1 cellular context compared by ENCODE assay signal in the genomic region with DNA sequence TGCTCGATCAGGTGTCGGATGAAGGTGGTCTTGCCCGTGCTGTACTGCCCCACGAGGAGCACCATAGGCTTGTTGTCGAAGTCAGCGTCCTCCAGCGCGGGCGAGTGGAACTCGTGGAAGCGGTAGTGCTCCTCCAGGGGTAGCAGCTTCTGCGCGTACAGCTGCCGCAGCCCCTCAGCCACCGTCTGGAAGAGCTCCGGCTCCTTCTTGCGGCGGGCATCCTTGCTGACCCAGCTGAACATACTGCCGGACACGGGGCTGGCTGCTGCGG.
TF ChIP-seq lines count a peak whose summit lies in the region.

No MANE protein-coding gene starts in this region.

TF ChIP-seq in HepG2, 621 proteins besides CTCF, POLR2A, EP300 and RAD21 (continued from another document and continues in another):
- no peak for TF ChIP-seq RORA (CRISPR knock-in tag; IDR thresholded peaks at IDR 0.05)
- TF ChIP-seq, protein P1, sequence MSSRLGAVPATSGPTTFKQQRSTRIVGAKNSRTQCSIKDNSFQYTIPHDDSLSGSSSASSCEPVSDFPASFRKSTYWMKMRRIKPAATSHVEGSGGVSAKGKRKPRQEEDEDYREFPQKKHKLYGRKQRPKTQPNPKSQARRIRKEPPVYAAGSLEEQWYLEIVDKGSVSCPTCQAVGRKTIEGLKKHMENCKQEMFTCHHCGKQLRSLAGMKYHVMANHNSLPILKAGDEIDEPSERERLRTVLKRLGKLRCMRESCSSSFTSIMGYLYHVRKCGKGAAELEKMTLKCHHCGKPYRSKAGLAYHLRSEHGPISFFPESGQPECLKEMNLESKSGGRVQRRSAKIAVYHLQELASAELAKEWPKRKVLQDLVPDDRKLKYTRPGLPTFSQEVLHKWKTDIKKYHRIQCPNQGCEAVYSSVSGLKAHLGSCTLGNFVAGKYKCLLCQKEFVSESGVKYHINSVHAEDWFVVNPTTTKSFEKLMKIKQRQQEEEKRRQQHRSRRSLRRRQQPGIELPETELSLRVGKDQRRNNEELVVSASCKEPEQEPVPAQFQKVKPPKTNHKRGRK (CRISPR knock-in tag; IDR thresholded peaks at IDR 0.05), result no peak
- TF ChIP-seq ARHGAP35 (CRISPR knock-in tag; IDR thresholded peaks at IDR 0.05; ENCODE audit: borderline replicate concordance), result no peak
- TF ChIP-seq PCBP1 (IDR thresholded peaks at IDR 0.05; ENCODE audit: borderline replicate concordance, low read depth, low read length), result 0 out of 2 replicates have a peak, but pooled peaks have one; percentile 45
- TF ChIP-seq AKAP8 (CRISPR knock-in tag; IDR thresholded peaks at IDR 0.05), result no peak; the same call in 1 of the 2 replicates
- TF ChIP-seq NBN (conservative IDR thresholded peaks at IDR 0.05), result no peak
- no peak for TF ChIP-seq FOXJ3 (CRISPR knock-in tag; IDR thresholded peaks at IDR 0.05; ENCODE audit: borderline replicate concordance)
- TF ChIP-seq, protein P2, sequence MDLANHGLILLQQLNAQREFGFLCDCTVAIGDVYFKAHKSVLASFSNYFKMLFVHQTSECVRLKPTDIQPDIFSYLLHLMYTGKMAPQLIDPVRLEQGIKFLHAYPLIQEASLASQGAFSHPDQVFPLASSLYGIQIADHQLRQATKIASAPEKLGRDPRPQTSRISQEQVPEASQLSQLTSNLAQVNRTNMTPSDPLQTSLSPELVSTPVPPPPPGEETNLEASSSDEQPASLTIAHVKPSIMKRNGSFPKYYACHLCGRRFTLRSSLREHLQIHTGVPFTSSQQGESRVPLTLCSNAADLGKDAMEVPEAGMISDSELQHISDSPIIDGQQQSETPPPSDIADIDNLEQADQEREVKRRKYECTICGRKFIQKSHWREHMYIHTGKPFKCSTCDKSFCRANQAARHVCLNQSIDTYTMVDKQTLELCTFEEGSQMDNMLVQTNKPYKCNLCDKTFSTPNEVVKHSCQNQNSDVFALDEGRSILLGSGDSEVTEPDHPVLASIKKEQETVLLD (CRISPR knock-in tag; IDR thresholded peaks at IDR 0.05; ENCODE audit: low read depth), result no peak
- TF ChIP-seq HMG20A (CRISPR knock-in tag; IDR thresholded peaks at IDR 0.05; ENCODE audit: borderline replicate concordance), result no peak
- no peak for TF ChIP-seq REL (CRISPR knock-in tag; conservative IDR thresholded peaks at IDR 0.05)
- TF ChIP-seq ZNF350 (CRISPR knock-in tag; IDR thresholded peaks at IDR 0.05; ENCODE audit: borderline replicate concordance, low read depth), result no peak; the same call in 1 of the 2 replicates
- no peak for TF ChIP-seq ZNF543 (CRISPR knock-in tag; IDR thresholded peaks at IDR 0.05)
- TF ChIP-seq, protein P3, sequence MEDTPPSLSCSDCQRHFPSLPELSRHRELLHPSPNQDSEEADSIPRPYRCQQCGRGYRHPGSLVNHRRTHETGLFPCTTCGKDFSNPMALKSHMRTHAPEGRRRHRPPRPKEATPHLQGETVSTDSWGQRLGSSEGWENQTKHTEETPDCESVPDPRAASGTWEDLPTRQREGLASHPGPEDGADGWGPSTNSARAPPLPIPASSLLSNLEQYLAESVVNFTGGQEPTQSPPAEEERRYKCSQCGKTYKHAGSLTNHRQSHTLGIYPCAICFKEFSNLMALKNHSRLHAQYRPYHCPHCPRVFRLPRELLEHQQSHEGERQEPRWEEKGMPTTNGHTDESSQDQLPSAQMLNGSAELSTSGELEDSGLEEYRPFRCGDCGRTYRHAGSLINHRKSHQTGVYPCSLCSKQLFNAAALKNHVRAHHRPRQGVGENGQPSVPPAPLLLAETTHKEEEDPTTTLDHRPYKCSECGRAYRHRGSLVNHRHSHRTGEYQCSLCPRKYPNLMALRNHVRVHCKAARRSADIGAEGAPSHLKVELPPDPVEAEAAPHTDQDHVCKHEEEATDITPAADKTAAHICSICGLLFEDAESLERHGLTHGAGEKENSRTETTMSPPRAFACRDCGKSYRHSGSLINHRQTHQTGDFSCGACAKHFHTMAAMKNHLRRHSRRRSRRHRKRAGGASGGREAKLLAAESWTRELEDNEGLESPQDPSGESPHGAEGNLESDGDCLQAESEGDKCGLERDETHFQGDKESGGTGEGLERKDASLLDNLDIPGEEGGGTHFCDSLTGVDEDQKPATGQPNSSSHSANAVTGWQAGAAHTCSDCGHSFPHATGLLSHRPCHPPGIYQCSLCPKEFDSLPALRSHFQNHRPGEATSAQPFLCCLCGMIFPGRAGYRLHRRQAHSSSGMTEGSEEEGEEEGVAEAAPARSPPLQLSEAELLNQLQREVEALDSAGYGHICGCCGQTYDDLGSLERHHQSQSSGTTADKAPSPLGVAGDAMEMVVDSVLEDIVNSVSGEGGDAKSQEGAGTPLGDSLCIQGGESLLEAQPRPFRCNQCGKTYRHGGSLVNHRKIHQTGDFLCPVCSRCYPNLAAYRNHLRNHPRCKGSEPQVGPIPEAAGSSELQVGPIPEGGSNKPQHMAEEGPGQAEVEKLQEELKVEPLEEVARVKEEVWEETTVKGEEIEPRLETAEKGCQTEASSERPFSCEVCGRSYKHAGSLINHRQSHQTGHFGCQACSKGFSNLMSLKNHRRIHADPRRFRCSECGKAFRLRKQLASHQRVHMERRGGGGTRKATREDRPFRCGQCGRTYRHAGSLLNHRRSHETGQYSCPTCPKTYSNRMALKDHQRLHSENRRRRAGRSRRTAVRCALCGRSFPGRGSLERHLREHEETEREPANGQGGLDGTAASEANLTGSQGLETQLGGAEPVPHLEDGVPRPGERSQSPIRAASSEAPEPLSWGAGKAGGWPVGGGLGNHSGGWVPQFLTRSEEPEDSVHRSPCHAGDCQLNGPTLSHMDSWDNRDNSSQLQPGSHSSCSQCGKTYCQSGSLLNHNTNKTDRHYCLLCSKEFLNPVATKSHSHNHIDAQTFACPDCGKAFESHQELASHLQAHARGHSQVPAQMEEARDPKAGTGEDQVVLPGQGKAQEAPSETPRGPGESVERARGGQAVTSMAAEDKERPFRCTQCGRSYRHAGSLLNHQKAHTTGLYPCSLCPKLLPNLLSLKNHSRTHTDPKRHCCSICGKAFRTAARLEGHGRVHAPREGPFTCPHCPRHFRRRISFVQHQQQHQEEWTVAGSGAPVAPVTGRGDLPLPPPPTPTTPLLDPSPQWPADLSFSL (CRISPR knock-in tag; IDR thresholded peaks at IDR 0.05), result no peak
- no peak for TF ChIP-seq ZKSCAN8 (CRISPR knock-in tag; IDR thresholded peaks at IDR 0.05; ENCODE audit: borderline replicate concordance)
- peak; percentile 51; the same call in 1 of the 2 replicates for TF ChIP-seq ZNF775 (CRISPR knock-in tag; IDR thresholded peaks at IDR 0.05; ENCODE audit: borderline replicate concordance)
- TF ChIP-seq ZNF883 (CRISPR knock-in tag; IDR thresholded peaks at IDR 0.05; ENCODE audit: not compliant biosample characterization), result peak; percentile 76
- TF ChIP-seq ZIK1 (CRISPR knock-in tag; IDR thresholded peaks at IDR 0.05; ENCODE audit: borderline replicate concordance, low read depth), result peak; percentile 64; the same call in 1 of the 2 replicates
- TF ChIP-seq ZNF468 (CRISPR knock-in tag; IDR thresholded peaks at IDR 0.05), result no peak
- peak; percentile 81 for TF ChIP-seq ZNF772 (CRISPR knock-in tag; IDR thresholded peaks at IDR 0.05)
- no peak for TF ChIP-seq GABPB1 (CRISPR knock-in tag; IDR thresholded peaks at IDR 0.05)
- TF ChIP-seq ZNF337 (CRISPR knock-in tag; IDR thresholded peaks at IDR 0.05; ENCODE audit: borderline replicate concordance, low read depth), result 0 out of 2 replicates have a peak, but pooled peaks have one; percentile 46
- TF ChIP-seq, protein P4, sequence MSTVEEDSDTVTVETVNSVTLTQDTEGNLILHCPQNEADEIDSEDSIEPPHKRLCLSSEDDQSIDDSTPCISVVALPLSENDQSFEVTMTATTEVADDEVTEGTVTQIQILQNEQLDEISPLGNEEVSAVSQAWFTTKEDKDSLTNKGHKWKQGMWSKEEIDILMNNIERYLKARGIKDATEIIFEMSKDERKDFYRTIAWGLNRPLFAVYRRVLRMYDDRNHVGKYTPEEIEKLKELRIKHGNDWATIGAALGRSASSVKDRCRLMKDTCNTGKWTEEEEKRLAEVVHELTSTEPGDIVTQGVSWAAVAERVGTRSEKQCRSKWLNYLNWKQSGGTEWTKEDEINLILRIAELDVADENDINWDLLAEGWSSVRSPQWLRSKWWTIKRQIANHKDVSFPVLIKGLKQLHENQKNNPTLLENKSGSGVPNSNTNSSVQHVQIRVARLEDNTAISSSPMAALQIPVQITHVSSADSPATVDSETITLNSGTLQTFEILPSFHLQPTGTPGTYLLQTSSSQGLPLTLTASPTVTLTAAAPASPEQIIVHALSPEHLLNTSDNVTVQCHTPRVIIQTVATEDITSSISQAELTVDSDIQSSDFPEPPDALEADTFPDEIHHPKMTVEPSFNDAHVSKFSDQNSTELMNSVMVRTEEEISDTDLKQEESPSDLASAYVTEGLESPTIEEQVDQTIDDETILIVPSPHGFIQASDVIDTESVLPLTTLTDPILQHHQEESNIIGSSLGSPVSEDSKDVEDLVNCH (CRISPR knock-in tag; IDR thresholded peaks at IDR 0.05), result no peak
- TF ChIP-seq KLF15 (CRISPR knock-in tag; IDR thresholded peaks at IDR 0.05; ENCODE audit: borderline replicate concordance), result no peak
- TF ChIP-seq STAG1 (CRISPR knock-in tag; IDR thresholded peaks at IDR 0.05), result no peak
- no peak for TF ChIP-seq PHF21A (CRISPR knock-in tag; IDR thresholded peaks at IDR 0.05)
- TF ChIP-seq ERF (CRISPR knock-in tag; IDR thresholded peaks at IDR 0.05), result no peak
- TF ChIP-seq ZFP82 (CRISPR knock-in tag; IDR thresholded peaks at IDR 0.05; ENCODE audit: borderline replicate concordance), result 0 out of 2 replicates have a peak, but pooled peaks have one; percentile 20
- TF ChIP-seq ZZZ3 (CRISPR knock-in tag; IDR thresholded peaks at IDR 0.05; ENCODE audit: borderline replicate concordance), result peak; percentile 79; the same call in 1 of the 2 replicates
- TF ChIP-seq ZNF501 (CRISPR knock-in tag; IDR thresholded peaks at IDR 0.05), result no peak
- no peak for TF ChIP-seq ZEB1 (IDR thresholded peaks at IDR 0.05; ENCODE audit: insufficient replicate concordance, low read depth)
- TF ChIP-seq, protein P5, sequence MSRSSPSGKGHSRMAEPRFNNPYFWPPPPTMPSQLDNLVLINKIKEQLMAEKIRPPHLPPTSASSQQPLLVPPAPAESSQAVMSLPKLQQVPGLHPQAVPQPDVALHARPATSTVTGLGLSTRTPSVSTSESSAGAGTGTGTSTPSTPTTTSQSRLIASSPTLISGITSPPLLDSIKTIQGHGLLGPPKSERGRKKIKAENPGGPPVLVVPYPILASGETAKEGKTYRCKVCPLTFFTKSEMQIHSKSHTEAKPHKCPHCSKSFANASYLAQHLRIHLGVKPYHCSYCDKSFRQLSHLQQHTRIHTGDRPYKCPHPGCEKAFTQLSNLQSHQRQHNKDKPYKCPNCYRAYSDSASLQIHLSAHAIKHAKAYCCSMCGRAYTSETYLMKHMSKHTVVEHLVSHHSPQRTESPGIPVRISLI (CRISPR knock-in tag; IDR thresholded peaks at IDR 0.05; ENCODE audit: borderline replicate concordance), result 0 out of 2 replicates have a peak, but pooled peaks have one; percentile 25
- TF ChIP-seq, protein P6, sequence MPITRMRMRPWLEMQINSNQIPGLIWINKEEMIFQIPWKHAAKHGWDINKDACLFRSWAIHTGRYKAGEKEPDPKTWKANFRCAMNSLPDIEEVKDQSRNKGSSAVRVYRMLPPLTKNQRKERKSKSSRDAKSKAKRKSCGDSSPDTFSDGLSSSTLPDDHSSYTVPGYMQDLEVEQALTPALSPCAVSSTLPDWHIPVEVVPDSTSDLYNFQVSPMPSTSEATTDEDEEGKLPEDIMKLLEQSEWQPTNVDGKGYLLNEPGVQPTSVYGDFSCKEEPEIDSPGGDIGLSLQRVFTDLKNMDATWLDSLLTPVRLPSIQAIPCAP (CRISPR knock-in tag; IDR thresholded peaks at IDR 0.05; ENCODE audit: low read depth), result peak; percentile 77; the same call in 1 of the 2 replicates
- 0 out of 2 replicates have a peak, but pooled peaks have one; percentile 63 for TF ChIP-seq GLI4 (CRISPR knock-in tag; IDR thresholded peaks at IDR 0.05; ENCODE audit: borderline replicate concordance)
- TF ChIP-seq RFXANK (CRISPR knock-in tag; IDR thresholded peaks at IDR 0.05), result no peak
- TF ChIP-seq ZNF335 (CRISPR knock-in tag; IDR thresholded peaks at IDR 0.05), result no peak
- no peak for TF ChIP-seq CEBPB (IDR thresholded peaks at IDR 0.05; ENCODE audit: borderline replicate concordance, low read depth, low read length)
- TF ChIP-seq SMC3 (IDR thresholded peaks at IDR 0.05; ENCODE audit: low read length), result no peak
- TF ChIP-seq ZNF7 (CRISPR knock-in tag; IDR thresholded peaks at IDR 0.05), result no peak
- no peak for TF ChIP-seq FOSL2 (CRISPR knock-in tag; IDR thresholded peaks at IDR 0.05)
- TF ChIP-seq KLF16 (CRISPR knock-in tag; IDR thresholded peaks at IDR 0.05), result 0 out of 4 replicates have a peak, but pooled peaks of 1 of the 2 experiments have one; percentile 38
- TF ChIP-seq, protein P7, sequence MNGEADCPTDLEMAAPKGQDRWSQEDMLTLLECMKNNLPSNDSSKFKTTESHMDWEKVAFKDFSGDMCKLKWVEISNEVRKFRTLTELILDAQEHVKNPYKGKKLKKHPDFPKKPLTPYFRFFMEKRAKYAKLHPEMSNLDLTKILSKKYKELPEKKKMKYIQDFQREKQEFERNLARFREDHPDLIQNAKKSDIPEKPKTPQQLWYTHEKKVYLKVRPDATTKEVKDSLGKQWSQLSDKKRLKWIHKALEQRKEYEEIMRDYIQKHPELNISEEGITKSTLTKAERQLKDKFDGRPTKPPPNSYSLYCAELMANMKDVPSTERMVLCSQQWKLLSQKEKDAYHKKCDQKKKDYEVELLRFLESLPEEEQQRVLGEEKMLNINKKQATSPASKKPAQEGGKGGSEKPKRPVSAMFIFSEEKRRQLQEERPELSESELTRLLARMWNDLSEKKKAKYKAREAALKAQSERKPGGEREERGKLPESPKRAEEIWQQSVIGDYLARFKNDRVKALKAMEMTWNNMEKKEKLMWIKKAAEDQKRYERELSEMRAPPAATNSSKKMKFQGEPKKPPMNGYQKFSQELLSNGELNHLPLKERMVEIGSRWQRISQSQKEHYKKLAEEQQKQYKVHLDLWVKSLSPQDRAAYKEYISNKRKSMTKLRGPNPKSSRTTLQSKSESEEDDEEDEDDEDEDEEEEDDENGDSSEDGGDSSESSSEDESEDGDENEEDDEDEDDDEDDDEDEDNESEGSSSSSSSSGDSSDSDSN (CRISPR knock-in tag; IDR thresholded peaks at IDR 0.05), result no peak
- TF ChIP-seq ZSCAN31 (CRISPR knock-in tag; IDR thresholded peaks at IDR 0.05; ENCODE audit: low read depth), result no peak
- TF ChIP-seq ZNF33B (CRISPR knock-in tag; IDR thresholded peaks at IDR 0.05), result no peak
- TF ChIP-seq ZNF572 (CRISPR knock-in tag; IDR thresholded peaks at IDR 0.05), result no peak
- TF ChIP-seq KLF12 (CRISPR knock-in tag; IDR thresholded peaks at IDR 0.05; ENCODE audit: borderline replicate concordance), result no peak
- 0 out of 2 replicates have a peak, but pooled peaks have one; percentile 25 for TF ChIP-seq ETV6 (CRISPR knock-in tag; conservative IDR thresholded peaks at IDR 0.05)
- TF ChIP-seq, protein P8, sequence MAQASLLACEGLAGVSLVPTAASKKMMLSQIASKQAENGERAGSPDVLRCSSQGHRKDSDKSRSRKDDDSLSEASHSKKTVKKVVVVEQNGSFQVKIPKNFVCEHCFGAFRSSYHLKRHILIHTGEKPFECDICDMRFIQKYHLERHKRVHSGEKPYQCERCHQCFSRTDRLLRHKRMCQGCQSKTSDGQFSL (CRISPR knock-in tag; IDR thresholded peaks at IDR 0.05), result no peak
- TF ChIP-seq ZNF644 (CRISPR knock-in tag; IDR thresholded peaks at IDR 0.05; ENCODE audit: low read depth), result no peak
- TF ChIP-seq ZNF768 (CRISPR knock-in tag; IDR thresholded peaks at IDR 0.05), result no peak
- 0 out of 2 replicates have a peak, but pooled peaks have one; percentile 6 for TF ChIP-seq ATF7-NPFF (CRISPR knock-in tag; IDR thresholded peaks at IDR 0.05; ENCODE audit: low read depth)
- TF ChIP-seq KAT8 (CRISPR knock-in tag; IDR thresholded peaks at IDR 0.05), result no peak
- TF ChIP-seq ZNF546 (CRISPR knock-in tag; conservative IDR thresholded peaks at IDR 0.05), result no peak
- no peak for TF ChIP-seq ATF1 (CRISPR knock-in tag; IDR thresholded peaks at IDR 0.05)
